In the genomic region with DNA sequence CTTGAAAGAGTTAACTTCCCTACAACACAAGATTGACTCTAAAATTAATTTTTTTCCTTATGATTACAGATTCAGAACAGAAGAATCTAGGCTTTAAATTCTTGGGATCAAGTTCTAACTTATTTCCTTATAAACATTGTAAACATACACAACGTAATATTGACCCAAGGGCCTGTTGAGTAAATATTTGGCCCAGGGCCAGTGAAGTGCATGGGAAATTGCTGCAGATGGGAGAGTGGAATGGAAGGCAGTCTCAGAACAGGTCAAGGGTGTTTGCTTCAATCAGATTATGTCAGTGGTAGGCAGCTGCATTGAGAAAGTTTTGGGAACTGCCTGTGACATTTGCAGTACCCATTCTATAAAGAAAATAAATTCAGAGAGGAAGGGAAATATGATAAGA, we compare ENCODE assay signal across 9 cellular contexts.
DNase-seq lines count a peak whose midpoint lies in the region; ATAC-seq, FAIRE-seq and TF ChIP-seq lines count a peak whose summit lies in the region.
"Had no signal": no experiment of that assay in that cellular context is flagged by ENCODE, and none has a peak within 500 bp of the region (broad histone marks: within the 10 kb centered on the region; RNA-seq: fewer than 3 reads in every experiment).

No MANE protein-coding gene starts in this region.

- POLR2A ChIA-PET in activated CD8-positive, alpha-beta T cell treated with anti-CD3 and anti-CD28 coated beads, Interleukin-2, amount 10 ng/mL, durations not matched to agents 7 days and 5 days (lab: Charles Lee) = no interaction called here

- TF ChIP-seq CTCF in foreskin keratinocyte (conservative IDR thresholded peaks at IDR 0.05) = no peak

- no peak overlapping the region for H3K4me3 Mint-ChIP-seq in activated CD8-positive, alpha-beta T cell treated with anti-CD3 and anti-CD28 coated beads, Interleukin-2, amount 10 ng/mL, durations not matched to agents 7 days and 5 days

- DNase-seq in HTR-8/SVneo (ENCODE audit: insufficient read length, low spot score) (peak; percentile 31), RPMI7951 (ENCODE audit: low read depth) (peak; percentile 42), foreskin keratinocyte (peak; percentile 31 to 63), smooth muscle cell of the brain vasculature (ENCODE audit: low read depth, low spot score) (peak; percentile 69), NCI-H446 treated with DMSO at 0.1 percent for 48 hours (lab: John Stamatoyannopoulos, UW) (no peak), nucleus accumbens (lab: John Stamatoyannopoulos, UW) (no peak)
- DNase-seq in activated CD8-positive, alpha-beta T cell treated with anti-CD3 and anti-CD28 coated beads, Interleukin-2, amount 10 ng/mL, durations not matched to agents 7 days and 5 days = no peak
- DNase-seq: caudate nucleus had no signal

- H3K36me3 Mint-ChIP-seq in activated CD8-positive, alpha-beta T cell treated with anti-CD3 and anti-CD28 coated beads, Interleukin-2, amount 10 ng/mL, durations not matched to agents 7 days and 5 days (ENCODE audit: low read depth) = no peaks in the 10 kb centered on the region

- no peaks in the 10 kb centered on the region for H3K27me3 ChIP-seq in foreskin keratinocyte
- H3K27me3 ChIP-seq: Peyer's patch had no signal

- no peak overlapping the region for H3K27ac ChIP-seq in foreskin keratinocyte

- FAIRE-seq in HTR-8/SVneo (lab: Jason Lieb, UNC) = peak; percentile 90

- no peak for ATAC-seq in foreskin keratinocyte
- ATAC-seq in activated CD8-positive, alpha-beta T cell treated with anti-CD3 and anti-CD28 coated beads, Interleukin-2, amount 10 ng/mL, durations not matched to agents 7 days and 5 days = no peak

- H3K4me1 ChIP-seq in foreskin keratinocyte = peaks cover 26% of the 10 kb centered on the region

- no peaks in the 10 kb centered on the region for H3K9me3 Mint-ChIP-seq in activated CD8-positive, alpha-beta T cell treated with anti-CD3 and anti-CD28 coated beads, Interleukin-2, amount 10 ng/mL, durations not matched to agents 7 days and 5 days (ENCODE audit: insufficient read depth)

- CTCF ChIA-PET in activated CD8-positive, alpha-beta T cell treated with anti-CD3 and anti-CD28 coated beads, Interleukin-2, amount 10 ng/mL, durations not matched to agents 7 days and 5 days (lab: Charles Lee) = no interaction called here

- no peaks in the 10 kb centered on the region for H3K27me3 Mint-ChIP-seq in activated CD8-positive, alpha-beta T cell treated with anti-CD3 and anti-CD28 coated beads, Interleukin-2, amount 10 ng/mL, durations not matched to agents 7 days and 5 days (ENCODE audit: low read depth)

- H3K4me1 Mint-ChIP-seq in activated CD8-positive, alpha-beta T cell treated with anti-CD3 and anti-CD28 coated beads, Interleukin-2, amount 10 ng/mL, durations not matched to agents 7 days and 5 days (ENCODE audit: low read depth) = peaks cover 6% of the 10 kb centered on the region

- no peak overlapping the region for H3K27ac Mint-ChIP-seq in activated CD8-positive, alpha-beta T cell treated with anti-CD3 and anti-CD28 coated beads, Interleukin-2, amount 10 ng/mL, durations not matched to agents 7 days and 5 days

Comparison
In these comparisons a context has a peak if more than half of its experiments do, and no peak if none do; other contexts are left out.
1. DNase-seq: peak in HTR-8/SVneo (single experiment), RPMI7951 (single experiment), foreskin keratinocyte (2 of 2) and smooth muscle cell of the brain vasculature (single experiment); none in NCI-H446 treated with DMSO at 0.1 percent for 48 hours (single experiment), nucleus accumbens (0 of 56) and activated CD8-positive, alpha-beta T cell treated with anti-CD3 and anti-CD28 coated beads, Interleukin-2, amount 10 ng/mL, durations not matched to agents 7 days and 5 days (single experiment).